In genomic region chr4:26060286-26060685, GRCh38 we compare ENCODE assay signal across 15 cellular contexts.
DNase-seq lines count a peak whose midpoint lies in the region; ATAC-seq, FAIRE-seq and TF ChIP-seq lines count a peak whose summit lies in the region.
"Had no signal": no experiment of that assay in that cellular context is flagged by ENCODE, and none has a peak within 500 bp of the region (broad histone marks: within the 10 kb centered on the region; RNA-seq: fewer than 3 reads in every experiment).

No MANE protein-coding gene starts in this region.

- no peak overlapping the region for H2BK20ac ChIP-seq in IMR-90 (ENCODE audit: low read depth, low read length)

- H2AK9ac ChIP-seq in IMR-90 (replicated peaks; ENCODE audit: low read depth, low read length, poor library complexity), result no peak overlapping the region

- H3K4me3 ChIP-seq in IMR-90 (ENCODE audit: insufficient read depth, low read depth, low read length), result no peak overlapping the region
- H3K4me3 ChIP-seq in bronchial epithelial cell (ENCODE audit: low read depth, low read length), result no peak overlapping the region

- H2AK5ac ChIP-seq in IMR-90 (ENCODE audit: low read depth, low read length), result 0 out of 2 replicates have a peak overlapping the region, but pooled peaks have one; percentile 6

- ATAC-seq in IMR-90 (ENCODE audit: low read depth) (no peak), HG03442 (IDR thresholded peaks at IDR 0.05; ENCODE audit: unreplicated experiment) (no peak)
- ATAC-seq: Right ventricle myocardium inferior had no signal

- H2BK5ac ChIP-seq in IMR-90 (ENCODE audit: low read depth, low read length, poor library complexity, severe bottlenecking), result peak overlapping the region; percentile 28

- DNase-seq in EH (ENCODE audit: low read depth), result peak; percentile 68
- peak; percentile 69 for DNase-seq in IMR-90
- DNase-seq in bronchial epithelial cell (ENCODE audit: low read depth), result peak; percentile 81
- DNase-seq in iris pigment epithelial cell (ENCODE audit: low read depth), result peak; percentile 48
- DNase-seq in GM12891 (ENCODE audit: insufficient read length, low spot score), result no peak
- no peak for DNase-seq in activated CD4-positive, CD25-positive, alpha-beta regulatory T cell (lab: John Stamatoyannopoulos, UW)
- DNase-seq: Caco-2; CD4-positive, alpha-beta T cell; NCI-H1417 treated with DMSO at 0.1 percent for 48 hours; NCI-H1930; NCI-H345; NCI-H524 treated with DMSO at 0.1 percent for 48 hours had no signal

- WGBS in IMR-90 (ENCODE audit: extremely low coverage in 2 of 2, insufficient read length in 1 of 2), 2 experiments, result 100% methylated on average over 1 of the region's 3 CpGs; no CpG with 5 or more reads in 1 of the 2 experiments

- H2AFZ ChIP-seq in IMR-90 (replicated peaks; ENCODE audit: low read length, poor library complexity), result no peak overlapping the region

- in situ Hi-C loops in IMR-90 (cut with MboI; ENCODE audit: low sequenced_read_pairs), result no loop called here

- intact Hi-C loops in IMR-90 (cut with micrococcal nuclease), result loop anchor here (5.0 kb wide), 1 partner anchor 73 kb away; no protein-coding TSS in a partner anchor

- TF ChIP-seq RAD21 in IMR-90 (IDR thresholded peaks at IDR 0.05; ENCODE audit: low read length), result no peak

- no peak overlapping the region for H4K91ac ChIP-seq in IMR-90 (ENCODE audit: insufficient read depth, low read depth, low read length)

- no peaks in the 10 kb centered on the region for H3K36me3 ChIP-seq in IMR-90 (ENCODE audit: control insufficient read depth, insufficient read depth, low read length)
- no peaks in the 10 kb centered on the region for H3K36me3 ChIP-seq in bronchial epithelial cell (ENCODE audit: control insufficient read depth, insufficient read depth, low read length)

- H3K9me3 ChIP-seq in IMR-90 (ENCODE audit: control insufficient read depth, insufficient read depth, low read length), result 0 out of 2 replicates have a peak, but pooled peaks cover 2% of the 10 kb centered on the region
- H3K9me3 ChIP-seq: Caco-2 had no signal

- CTCF ChIA-PET in IMR-90 (lab: Yijun Ruan, JAX), result interaction anchor here (1.1 kb wide), 1 partner anchor 72 kb away, joined by 3 read pairs; no protein-coding TSS in a partner anchor

- H3K27ac ChIP-seq in IMR-90 (ENCODE audit: insufficient read depth, low read length), result no peak overlapping the region

- no peak overlapping the region for H3K14ac ChIP-seq in IMR-90 (replicated peaks; ENCODE audit: low read depth, low read length)

- H3K9ac ChIP-seq in IMR-90 (ENCODE audit: low read depth, low read length), result no peak overlapping the region

- no peak overlapping the region for H3K4me2 ChIP-seq in IMR-90 (ENCODE audit: low read depth, low read length)

- TF ChIP-seq CTCF in IMR-90 (conservative IDR thresholded peaks at IDR 0.05; ENCODE audit: low read depth, low read length), result no peak
- no peak for TF ChIP-seq CTCF in bronchial epithelial cell (IDR thresholded peaks at IDR 0.05; ENCODE audit: insufficient read depth, low read length, severe bottlenecking)

- POLR2A ChIA-PET in IMR-90 (lab: Charles Lee; ENCODE audit: unreplicated experiment), result no interaction called here

- no peak overlapping the region for H3K18ac ChIP-seq in IMR-90 (ENCODE audit: low read depth, low read length)

- TF ChIP-seq POLR2A in IMR-90 (IDR thresholded peaks at IDR 0.05; ENCODE audit: low read depth, low read length) (no peak), GM12891 (IDR thresholded peaks at IDR 0.05; ENCODE audit: low read depth, low read length) (no peak)

- H3K56ac ChIP-seq in IMR-90 (ENCODE audit: extremely low read depth, insufficient read depth, low read length), result no peak overlapping the region

- no peak overlapping the region for H2BK15ac ChIP-seq in IMR-90 (ENCODE audit: low read depth, low read length)

- no peak overlapping the region for H3K4ac ChIP-seq in IMR-90 (ENCODE audit: low read depth, low read length)

- no peak overlapping the region for H3K23ac ChIP-seq in IMR-90 (ENCODE audit: low read depth, low read length)

- H4K5ac ChIP-seq in IMR-90 (ENCODE audit: low read depth, low read length), result no peak overlapping the region

- H3K79me1 ChIP-seq in IMR-90 (ENCODE audit: low read depth in 1 of 2, low read length in 2 of 2), result no peaks in the 10 kb centered on the region

- peaks cover 9% of the 10 kb centered on the region for H3K4me1 ChIP-seq in IMR-90 (ENCODE audit: control insufficient read depth, insufficient read depth, low read length)
- H3K4me1 ChIP-seq: Caco-2 had no signal

- FAIRE-seq in bronchial epithelial cell (lab: Jason Lieb, UNC) (no peak), GM12891 (lab: Jason Lieb, UNC) (no peak)
- FAIRE-seq: H1 had no signal

- BruUV-seq in IMR-90 (replicated peaks; lab: Mats Ljungman, UMichigan), result no TSS peak

- dilution Hi-C loops in IMR-90 (cut with HindIII; ENCODE audit: low sequenced_read_pairs, unreplicated experiment), result no loop called here

- no peaks in the 10 kb centered on the region for H3K9me1 ChIP-seq in IMR-90 (ENCODE audit: insufficient read depth, low read length)

- H4K8ac ChIP-seq in IMR-90 (ENCODE audit: low read depth in 2 of 2, low read length in 2 of 2), result no peak overlapping the region

- no peaks in the 10 kb centered on the region for H4K20me1 ChIP-seq in IMR-90 (ENCODE audit: insufficient read depth, low read length)

- H3K27me3 ChIP-seq in IMR-90 (ENCODE audit: control insufficient read depth, insufficient read depth, low read length) (no peaks in the 10 kb centered on the region), bronchial epithelial cell (ENCODE audit: control insufficient read depth, insufficient read depth, low read length) (peaks cover 2% of the 10 kb centered on the region)

- no peak overlapping the region for H2BK120ac ChIP-seq in IMR-90 (ENCODE audit: low read depth, low read length)

TF ChIP-seq in IMR-90, 13 proteins besides CTCF, POLR2A, EP300 and RAD21:
- 0 out of 2 replicates have a peak, but pooled peaks have one; percentile 10 for TF ChIP-seq CEBPB (IDR thresholded peaks at IDR 0.05; ENCODE audit: low read depth, low read length)
- TF ChIP-seq MXI1 (IDR thresholded peaks at IDR 0.05; ENCODE audit: borderline replicate concordance, low read depth, low read length), result no peak
TF ChIP-seq in IMR-90: peak in this region for 1.

TF ChIP-seq in GM12891, 5 proteins besides CTCF, POLR2A, EP300 and RAD21:
- no peak for TF ChIP-seq SPI1 (IDR thresholded peaks at IDR 0.05; ENCODE audit: low read depth, low read length)
- no peak for TF ChIP-seq PAX5 (IDR thresholded peaks at IDR 0.05; ENCODE audit: insufficient read depth, low read length, severe bottlenecking)
- TF ChIP-seq POLR2AphosphoS5 (IDR thresholded peaks at IDR 0.05; ENCODE audit: low read depth, low read length), result no peak
- no peak for TF ChIP-seq TAF1 (IDR thresholded peaks at IDR 0.05; ENCODE audit: low read depth, low read length)
- no peak for TF ChIP-seq POU2F2 (IDR thresholded peaks at IDR 0.05; ENCODE audit: low read depth, low read length)
TF ChIP-seq in GM12891: peak in this region for 0.

Comparison
In these comparisons a context has a peak if more than half of its experiments do, and no peak if none do; other contexts are left out.
1. DNase-seq: peak in EH (single experiment), IMR-90 (single experiment), bronchial epithelial cell (single experiment) and iris pigment epithelial cell (single experiment); none in GM12891 (single experiment) and activated CD4-positive, CD25-positive, alpha-beta regulatory T cell (0 of 4).